Comparison of ENCODE assay signal across 9 cellular contexts in the genomic region with DNA sequence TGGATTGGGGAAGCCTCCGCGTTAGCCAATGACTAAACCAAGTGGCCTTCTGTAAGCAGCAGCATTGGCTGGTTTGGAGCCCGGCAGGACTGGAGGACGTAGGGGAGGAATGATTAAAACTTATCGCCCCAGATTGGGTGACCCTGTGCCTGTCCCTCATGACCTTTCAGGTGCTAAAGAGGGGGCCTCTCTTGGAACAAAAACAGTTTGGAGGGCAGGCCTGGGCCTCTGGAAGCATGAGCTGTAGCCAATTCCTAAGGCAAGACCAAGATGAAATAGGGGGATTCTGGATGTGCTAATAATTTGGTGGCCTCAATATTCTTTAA. TPM values are rescaled to one million over a fixed set of nuclear protein-coding genes. Genes with fewer than 3 reads are reported as not detected.
A peak's percentile ranks its signal among the peaks of the same experiment; 100 is the strongest.
DNase-seq lines count a peak whose midpoint lies in the region; ATAC-seq and TF ChIP-seq lines count a peak whose summit lies in the region.
"Had no signal": no experiment of that assay in that cellular context is flagged by ENCODE, and none has a peak within 500 bp of the region (broad histone marks: within the 10 kb centered on the region; RNA-seq: fewer than 3 reads in every experiment).

No MANE protein-coding gene starts in this region.

- TF ChIP-seq POLR2A in IMR-90 (IDR thresholded peaks at IDR 0.05; ENCODE audit: low read depth, low read length) = no peak

- H2AFZ ChIP-seq in IMR-90 (replicated peaks; ENCODE audit: low read length, poor library complexity) = peak overlapping the region; percentile 88
- H2AFZ ChIP-seq in neural progenitor cell (replicated peaks) = no peak overlapping the region

- no peak overlapping the region for H3K14ac ChIP-seq in IMR-90 (replicated peaks; ENCODE audit: low read depth, low read length)

- H3F3A ChIP-seq in neural progenitor cell (ENCODE audit: low read depth) = peaks cover 15% of the 10 kb centered on the region

- peaks cover 12% of the 10 kb centered on the region for H3K4me1 ChIP-seq in IMR-90 (ENCODE audit: control insufficient read depth, insufficient read depth, low read length)
- H3K4me1 ChIP-seq in neural progenitor cell = peaks cover 11% of the 10 kb centered on the region
- peaks cover 0 to 9% of the 10 kb centered on the region in 2 donors for H3K4me1 ChIP-seq in aorta (ENCODE audit: control insufficient read depth in 1 of 2, insufficient read depth in 2 of 2, low read length in 2 of 2)

- H3K36me3 Mint-ChIP-seq in CD14-positive monocyte = peaks cover 2 to 4% of the 10 kb centered on the region in 2 donors
- no peaks in the 10 kb centered on the region for H3K36me3 Mint-ChIP-seq in neural progenitor cell

- H3K36me3 ChIP-seq in IMR-90 (ENCODE audit: control insufficient read depth, insufficient read depth, low read length) (no peaks in the 10 kb centered on the region), neural progenitor cell (no peaks in the 10 kb centered on the region), aorta (ENCODE audit: control insufficient read depth in 1 of 2, insufficient read depth in 2 of 2, low read length in 1 of 2) (no peaks in the 10 kb centered on the region)

- no peak overlapping the region for H3K4me3 ChIP-seq in IMR-90 (ENCODE audit: insufficient read depth, low read depth, low read length)
- H3K4me3 ChIP-seq in epithelial cell of esophagus (ENCODE audit: low read length) = no peak overlapping the region
- H3K4me3 ChIP-seq in neural progenitor cell = no peak overlapping the region
- H3K4me3 ChIP-seq in aorta (ENCODE audit: low read length in 2 of 2) = peak overlapping the region in 1 of 2 donors; percentile 21

- H2AK9ac ChIP-seq in IMR-90 (replicated peaks; ENCODE audit: low read depth, low read length, poor library complexity) = no peak overlapping the region

- H2BK5ac ChIP-seq in IMR-90 (ENCODE audit: low read depth, low read length, poor library complexity, severe bottlenecking) = no peak overlapping the region

- H4K5ac ChIP-seq in IMR-90 (ENCODE audit: low read depth, low read length) = no peak overlapping the region

- peaks cover 3% of the 10 kb centered on the region; the same call in 1 of the 2 replicates for H3K9me1 ChIP-seq in IMR-90 (ENCODE audit: insufficient read depth, low read length)

- H2BK120ac ChIP-seq in IMR-90 (ENCODE audit: low read depth, low read length) = no peak overlapping the region

- no peak overlapping the region for H2AK5ac ChIP-seq in IMR-90 (ENCODE audit: low read depth, low read length)

- no peak for TF ChIP-seq RAD21 in IMR-90 (IDR thresholded peaks at IDR 0.05; ENCODE audit: low read length)

- H3K9ac ChIP-seq in IMR-90 (ENCODE audit: low read depth, low read length) = no peak overlapping the region
- no peak overlapping the region for H3K9ac ChIP-seq in neural progenitor cell

- H3K56ac ChIP-seq in IMR-90 (ENCODE audit: extremely low read depth, insufficient read depth, low read length) = no peak overlapping the region

- WGBS in IMR-90 (ENCODE audit: extremely low coverage in 2 of 2, insufficient read length in 1 of 2), 2 experiments = 82% methylated on average over 2 of the region's 5 CpGs; no CpG with 5 or more reads in 1 of the 2 experiments
- 0 to 1% methylated on average over 5 of the region's 5 CpGs for WGBS in aorta, 2 donors

- dilution Hi-C loops in IMR-90 (cut with HindIII; ENCODE audit: low sequenced_read_pairs, unreplicated experiment) = no loop called here

- no peak overlapping the region for H4K91ac ChIP-seq in IMR-90 (ENCODE audit: insufficient read depth, low read depth, low read length)

- CTCF ChIA-PET in IMR-90 (lab: Yijun Ruan, JAX) = interaction anchor here (1.2 to 1.5 kb wide), 2 partner anchors 34 to 38 kb away, joined by 3 to 4 read pairs; no protein-coding TSS in a partner anchor

- POLR2A ChIA-PET in IMR-90 (lab: Charles Lee; ENCODE audit: unreplicated experiment) = no interaction called here

- no peak overlapping the region for H3K18ac ChIP-seq in IMR-90 (ENCODE audit: low read depth, low read length)

- H3K79me2 ChIP-seq in neural progenitor cell (ENCODE audit: low read depth) = no peaks in the 10 kb centered on the region

- H3K4me3 Mint-ChIP-seq in CD14-positive monocyte = peak overlapping the region; percentile 97
- peak overlapping the region; percentile 89 for H3K4me3 Mint-ChIP-seq in neural progenitor cell

- no peak overlapping the region for H3K27ac ChIP-seq in IMR-90 (ENCODE audit: insufficient read depth, low read length)
- no peak overlapping the region for H3K27ac ChIP-seq in neural progenitor cell
- peak overlapping the region in 1 of 2 donors; percentile 89 for H3K27ac ChIP-seq in aorta (ENCODE audit: low read depth in 1 of 2, low read length in 2 of 2)

- H2BK15ac ChIP-seq in IMR-90 (ENCODE audit: low read depth, low read length) = no peak overlapping the region

- ATAC-seq in IMR-90 (ENCODE audit: low read depth) (no peak), aorta (ENCODE audit: low FRiP score) (no peak)

- peaks cover 37% of the 10 kb centered on the region for H3K4me1 Mint-ChIP-seq in CD14-positive monocyte
- H3K4me1 Mint-ChIP-seq in neural progenitor cell = peaks cover 43% of the 10 kb centered on the region

- H4K8ac ChIP-seq in IMR-90 (ENCODE audit: low read depth in 2 of 2, low read length in 2 of 2) = no peak overlapping the region

- no peak overlapping the region for H2BK20ac ChIP-seq in IMR-90 (ENCODE audit: low read depth, low read length)

- TF ChIP-seq CTCF in CD14-positive monocyte (IDR thresholded peaks at IDR 0.05) = no peak
- TF ChIP-seq CTCF in IMR-90 (conservative IDR thresholded peaks at IDR 0.05; ENCODE audit: low read depth, low read length) = no peak
- TF ChIP-seq CTCF in epithelial cell of esophagus (IDR thresholded peaks at IDR 0.05; ENCODE audit: insufficient read depth, low read depth, low read length, missing control alignments) = no peak
- no peak for TF ChIP-seq CTCF in neural progenitor cell (IDR thresholded peaks at IDR 0.05)

- peaks cover 9% of the 10 kb centered on the region; the same call in 1 of the 2 replicates for H4K20me1 ChIP-seq in IMR-90 (ENCODE audit: insufficient read depth, low read length)
- H4K20me1 ChIP-seq in neural progenitor cell (ENCODE audit: low read depth) = no peaks in the 10 kb centered on the region

- H3K27ac Mint-ChIP-seq in CD14-positive monocyte (peak overlapping the region in 1 of 7 donors; percentile 32), neural progenitor cell (no peak overlapping the region)

- no peaks in the 10 kb centered on the region for H3K79me1 ChIP-seq in IMR-90 (ENCODE audit: low read depth in 1 of 2, low read length in 2 of 2)

- DNase-seq in CD14-positive monocyte (ENCODE audit: low spot score) (peak; percentile 80), IMR-90 (peak; percentile 49), epithelial cell of esophagus (ENCODE audit: low read depth) (peak; percentile 18), neural progenitor cell (ENCODE audit: low spot score) (peak; percentile 68), RPMI8226 (no peak), KBM-7 (no peak), foreskin melanocyte (no peak), aorta (no peak)
- DNase-seq: NK-92 treated with Interleukin-12 subunit alpha and Interleukin-12 subunit beta, amount 100 ng/mL, for 24 hours had no signal

- H3K27me3 ChIP-seq in IMR-90 (ENCODE audit: control insufficient read depth, insufficient read depth, low read length) (no peaks in the 10 kb centered on the region), neural progenitor cell (peaks cover 73% of the 10 kb centered on the region), aorta (ENCODE audit: control insufficient read depth in 1 of 2, insufficient read depth in 2 of 2, low read length in 1 of 2) (no peaks in the 10 kb centered on the region)

- no peaks in the 10 kb centered on the region for H3K9me3 ChIP-seq in IMR-90 (ENCODE audit: control insufficient read depth, insufficient read depth, low read length)
- no peaks in the 10 kb centered on the region for H3K9me3 ChIP-seq in neural progenitor cell (ENCODE audit: low read depth)
- H3K9me3 ChIP-seq in aorta (ENCODE audit: control insufficient read depth, low read length) = no peaks in the 10 kb centered on the region

- H3K23ac ChIP-seq in IMR-90 (ENCODE audit: low read depth, low read length) = no peak overlapping the region

- intact Hi-C loops in CD14-positive monocyte (cut with micrococcal nuclease) = no loop called here
- intact Hi-C loops in IMR-90 (cut with micrococcal nuclease) = no loop called here
- intact Hi-C loops in aorta (cut with DNase I) = loop anchor here (2.0 to 10.0 kb wide), 4 partner anchors 23 to 83 kb away; no protein-coding TSS in a partner anchor

- peaks cover 14 to 34% (median 23%) of the 10 kb centered on the region in 3 donors for H3K27me3 Mint-ChIP-seq in CD14-positive monocyte (ENCODE audit: low read depth in 3 of 3)
- H3K27me3 Mint-ChIP-seq in neural progenitor cell (ENCODE audit: insufficient read depth, low read depth) = peaks cover 36% of the 10 kb centered on the region

- H3K4ac ChIP-seq in IMR-90 (ENCODE audit: low read depth, low read length) = no peak overlapping the region; the same call in 1 of the 2 replicates

- peak overlapping the region; percentile 83; the same call in 1 of the 2 replicates for H3K4me2 ChIP-seq in IMR-90 (ENCODE audit: low read depth, low read length)
- H3K4me2 ChIP-seq in neural progenitor cell = peak overlapping the region; percentile 98

- peaks cover 0 to 3% (median 0%) of the 10 kb centered on the region in 7 donors for H3K9me3 Mint-ChIP-seq in CD14-positive monocyte
- H3K9me3 Mint-ChIP-seq in neural progenitor cell = no peaks in the 10 kb centered on the region

- in situ Hi-C loops in IMR-90 (cut with MboI; ENCODE audit: low sequenced_read_pairs) (no loop called here), KBM-7 (cut with MboI; ENCODE audit: low pct_unique_long_range_greater_than_20kb, low sequenced_read_pairs) (no loop called here)

- no TSS peak for BruUV-seq in IMR-90 (replicated peaks; lab: Mats Ljungman, UMichigan)

TF ChIP-seq in IMR-90, 13 proteins besides CTCF, POLR2A, EP300 and RAD21 (continues in another document):
- TF ChIP-seq RFX5 (IDR thresholded peaks at IDR 0.05; ENCODE audit: low read depth, low read length) = no peak
- no peak for TF ChIP-seq BHLHE40 (IDR thresholded peaks at IDR 0.05; ENCODE audit: low read depth, low read length)
- TF ChIP-seq MAFK (IDR thresholded peaks at IDR 0.05; ENCODE audit: low read depth, low read length) = no peak

RNA-seq across cellular contexts. Expression of a gene that starts 1.4 kb away (rescaled TPM):
- polyA plus RNA-seq in CD14-positive monocyte (1 to 10 TPM; 3.2 to 3.8 TPM), IMR-90 (2012; rRNA removed) (7.0 and 8.6 TPM in 2 replicates), aorta (10 to 100 TPM; 33.3 to 34.5 TPM)
- total RNA-seq in IMR-90 (2012; rRNA removed) (6.3 and 6.7 TPM in 2 replicates), neural progenitor cell (ENCODE audit: low replicate concordance) (not detected in 2 replicates), aorta (10 to 100 TPM; 17.3 to 23.8 TPM)
- 7.0 and 10.0 TPM in 2 replicates for polyA plus RNA-seq in IMR-90 (2012; cell fraction: cytosol; rRNA removed)
- polyA plus RNA-seq in IMR-90 (2012; cell fraction: nucleus; rRNA removed; ENCODE audit: low replicate concordance) = 3.7 and 5.9 TPM in 2 replicates

Comparison
In these comparisons a context has a peak if more than half of its experiments do, and no peak if none do; other contexts are left out.
1. DNase-seq: peak in CD14-positive monocyte (single experiment), IMR-90 (single experiment), epithelial cell of esophagus (single experiment) and neural progenitor cell (single experiment); none in RPMI8226 (single experiment), KBM-7 (single experiment), foreskin melanocyte (single experiment) and aorta (0 of 2).
2. intact Hi-C loops: an anchor here in aorta (2.0 to 10.0 kb wide); none called in CD14-positive monocyte and IMR-90.